27 cellular contexts compared by ENCODE assay signal in genomic region chr6:7507600-7507999, GRCh38. TPM values are rescaled to one million over a fixed set of nuclear protein-coding genes. Genes with fewer than 3 reads are reported as not detected.
"Had no signal": no experiment of that assay in that cellular context is flagged by ENCODE, and none has a peak within 500 bp of the region (broad histone marks: within the 10 kb centered on the region; RNA-seq: fewer than 3 reads in every experiment).

No MANE protein-coding gene starts in this region.

- H3K36me3 Mint-ChIP-seq: immature natural killer cell, mesothelial cell of epicardium, naive B cell had no signal

- H3K27ac Mint-ChIP-seq: immature natural killer cell, mesothelial cell of epicardium, naive B cell had no signal

- H3K27me3 ChIP-seq: dorsolateral prefrontal cortex had no signal

- H3K4me3 ChIP-seq: coronary artery, dorsolateral prefrontal cortex, esophagus muscularis mucosa, gastrocnemius medialis, heart right ventricle, left lung, lower lobe of right lung, mucosa of descending colon had no signal

- H3K4me3 Mint-ChIP-seq: immature natural killer cell, mesothelial cell of epicardium, naive B cell had no signal

- H3K4me1 Mint-ChIP-seq: immature natural killer cell had no signal

- ATAC-seq: gastrocnemius medialis, heart right ventricle, left colon, left lung, left ventricle myocardium superior, lower lobe of right lung, mucosa of descending colon had no signal

- H3K36me3 ChIP-seq: esophagus muscularis mucosa, gastrocnemius medialis, heart right ventricle, left lung, lower lobe of right lung had no signal

- DNase-seq: dermis blood vessel endothelial cell; dorsolateral prefrontal cortex; effector CD4-positive, alpha-beta T cell; effector memory CD4-positive, alpha-beta T cell; foreskin melanocyte; gastrocnemius medialis; glutamatergic neuron; head of caudate nucleus; heart right ventricle; hypothalamus; immature natural killer cell; islet precursor cell; kidney; kidney glomerular epithelial cell; left colon; left lung; left ventricle myocardium superior; lower lobe of right lung; mesenchymal stem cell; mucosa of descending colon; naive B cell had no signal

- H3K27ac ChIP-seq: coronary artery, dorsolateral prefrontal cortex, esophagus muscularis mucosa, gastrocnemius medialis, heart right ventricle, left lung, lower lobe of right lung had no signal

- H3K9me3 ChIP-seq: esophagus muscularis mucosa, gastrocnemius medialis, heart right ventricle, left lung, lower lobe of right lung, mucosa of descending colon had no signal

- H3K4me1 ChIP-seq: gastrocnemius medialis, lower lobe of right lung had no signal

- FAIRE-seq: colon, endothelial cell of umbilical vein, kidney had no signal

- H3K9me3 Mint-ChIP-seq: immature natural killer cell, mesothelial cell of epicardium, naive B cell had no signal

RNA-seq across cellular contexts. Expression of gene DSP, which starts 33.9 kb away (rescaled TPM):
- total RNA-seq: fibroblast of lung had no signal
- polyA plus RNA-seq: immature natural killer cell had no signal
